ENCODE assay signal across 20 cellular contexts in the genomic region with DNA sequence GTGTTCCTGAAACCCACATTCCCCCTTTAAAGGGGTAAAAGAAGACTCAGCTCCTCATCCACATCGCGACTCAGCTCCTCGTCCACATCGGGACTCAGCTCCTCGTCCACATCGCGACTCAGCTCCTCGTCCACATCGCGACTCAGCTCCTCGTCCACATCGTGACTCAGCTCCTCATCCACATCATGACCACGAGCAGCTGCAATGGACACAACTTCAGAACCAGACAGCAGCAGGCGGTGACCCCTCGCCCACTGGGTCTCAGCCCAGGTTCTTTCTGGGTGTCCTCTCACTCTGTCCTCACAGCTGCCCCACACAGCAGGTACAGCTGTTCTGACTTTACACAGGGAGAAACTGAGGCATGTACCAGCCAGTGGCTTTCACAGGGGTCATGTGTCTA.
"Had no signal": no experiment of that assay in that cellular context is flagged by ENCODE, and none has a peak within 500 bp of the region (broad histone marks: within the 10 kb centered on the region; RNA-seq: fewer than 3 reads in every experiment).

No MANE protein-coding gene starts in this region.

- H3K27ac ChIP-seq: HL-60, RWPE1 had no signal

- H3K4me2 ChIP-seq: SK-N-SH had no signal

- H3K9me3 ChIP-seq: SK-N-SH had no signal

- H3K9ac ChIP-seq: SK-N-SH had no signal

- DNase-seq: KBM-7, MV-4-11, NCI-H1048, NCI-H1105, NCI-H1417, NCI-H1436 treated with DMSO at 0.1 percent for 48 hours, NCI-H1694, NCI-H1930, NCI-H2081, NCI-H2107, NCI-H2227 treated with DMSO at 0.1 percent for 48 hours, NCI-H524, NCI-H526 treated with DMSO at 0.1 percent for 48 hours, NCI-H774, SHP77, SK-N-SH, SW 1271 had no signal

- FAIRE-seq: HTR-8/SVneo had no signal
